ENCODE assay signal across 31 cellular contexts in the genomic region with DNA sequence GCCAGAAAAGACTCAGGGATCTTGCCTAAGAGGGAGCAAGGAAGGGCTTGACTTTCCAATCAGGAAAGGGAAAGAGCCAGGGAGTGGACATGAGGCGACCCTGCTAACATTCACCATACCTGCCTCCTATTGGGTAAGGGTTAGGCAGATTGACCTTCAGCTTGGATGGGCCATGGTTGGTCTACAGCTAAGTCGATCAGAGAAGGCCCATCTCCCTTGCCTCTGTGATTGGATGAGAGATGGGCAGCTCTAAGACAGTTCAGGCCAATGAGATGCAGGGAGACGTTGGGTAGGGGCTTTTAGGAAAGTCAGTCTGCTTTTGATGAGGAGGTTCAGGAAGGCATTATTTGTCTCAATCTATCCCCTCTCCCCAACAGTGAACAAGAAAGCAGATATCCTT.
"Had no signal": no experiment of that assay in that cellular context is flagged by ENCODE, and none has a peak within 500 bp of the region (broad histone marks: within the 10 kb centered on the region; RNA-seq: fewer than 3 reads in every experiment).

No MANE protein-coding gene starts in this region.

- H3K36me3 Mint-ChIP-seq: activated naive CD8-positive, alpha-beta T cell had no signal

- H3K4me3 ChIP-seq: esophagus muscularis mucosa, gastrocnemius medialis had no signal

- H3K4me3 Mint-ChIP-seq: activated B cell treated with CpG ODN at 0.5 μM for 24 hours; activated CD8-positive, alpha-beta T cell treated with anti-CD3 and anti-CD28 coated beads for 36 hours; activated naive CD8-positive, alpha-beta T cell; activated T-cell treated with anti-CD3 and anti-CD28 coated beads, Interleukin-2, amount 50 U/mL, for 4 hours; activated T-helper 17 cell treated with anti-CD3 and anti-CD28 coated beads, Interleukin-2, amount 50 U/mL, for 72 hours; effector memory CD8-positive, alpha-beta T cell; T-helper 17 cell; T-helper 2 cell treated with Interferon-gamma antibody and Interleukin-4, amounts not matched to agents 5 μg/mL and 100 μg/mL, for 36 hours had no signal

- H3K27me3 ChIP-seq: brain microvascular endothelial cell, esophagus muscularis mucosa, foreskin keratinocyte, gastrocnemius medialis had no signal

- H3K27ac Mint-ChIP-seq: activated B cell treated with CpG ODN at 0.5 μM for 24 hours; activated CD8-positive, alpha-beta T cell treated with anti-CD3 and anti-CD28 coated beads for 36 hours; activated naive CD8-positive, alpha-beta T cell; activated T-helper 17 cell treated with anti-CD3 and anti-CD28 coated beads, Interleukin-2, amount 50 U/mL, for 72 hours; effector memory CD8-positive, alpha-beta T cell; T-helper 17 cell; T-helper 2 cell treated with Interferon-gamma antibody and Interleukin-4, amounts not matched to agents 5 μg/mL and 100 μg/mL, for 36 hours had no signal

- H3K9me3 ChIP-seq: gastrocnemius medialis had no signal

- ATAC-seq: activated CD4-positive, CD25-positive, alpha-beta regulatory T cell treated with anti-CD3 and anti-CD28 coated beads, Interleukin-2, amount 50 U/mL, for 24 hours; activated CD8-positive, alpha-beta T cell treated with anti-CD3 and anti-CD28 coated beads for 36 hours; activated T-cell treated with anti-CD3 and anti-CD28 coated beads, Interleukin-2, amount 50 U/mL, for 4 hours; activated T-helper 17 cell treated with anti-CD3 and anti-CD28 coated beads, Interleukin-2, amount 50 U/mL, for 72 hours; effector memory CD8-positive, alpha-beta T cell; foreskin keratinocyte; gastrocnemius medialis; T-helper 17 cell had no signal

- H3K4me1 Mint-ChIP-seq: activated B cell treated with CpG ODN at 0.5 μM for 24 hours; activated T-helper 17 cell treated with anti-CD3 and anti-CD28 coated beads, Interleukin-2, amount 50 U/mL, for 72 hours; T-helper 17 cell had no signal

- H3K4me1 ChIP-seq: foreskin keratinocyte had no signal

- H3K36me3 ChIP-seq: brain microvascular endothelial cell, esophagus muscularis mucosa, gastrocnemius medialis, WERI-Rb-1 had no signal

- DNase-seq: activated B cell treated with CpG ODN at 0.5 μM for 24 hours; activated CD4-positive, alpha-beta T cell treated with anti-CD3 and anti-CD28 coated beads for 48 hours; activated CD4-positive, alpha-beta T cell treated with anti-CD3 and anti-CD28 coated beads, Interleukin-2, amount 50 U/mL, for 1 hour; activated CD4-positive, alpha-beta T cell treated with anti-CD3 and anti-CD28 coated beads, Interleukin-2, amount 50 U/mL, for 48 hours; activated CD8-positive, alpha-beta memory T cell treated with anti-CD3 and anti-CD28 coated beads for 24 hours; activated CD8-positive, alpha-beta T cell treated with anti-CD3 and anti-CD28 coated beads for 36 hours; activated effector memory CD4-positive, alpha-beta T cell treated with Interleukin-2 at 50 U/mL for 16 hours; activated gamma-delta T cell treated with Interleukin-2 at 50 U/mL for 16 hours; activated naive CD4-positive, alpha-beta T cell treated with anti-CD3 and anti-CD28 coated beads, Interleukin-2, amount 50 U/mL, for 16 hours; activated naive CD4-positive, alpha-beta T cell treated with Interleukin-2 at 50 U/mL for 16 hours; activated T-cell treated with anti-CD3 and anti-CD28 coated beads, Interleukin-2, amount 50 U/mL, for 4 hours; amniotic stem cell; anterior cingulate cortex; brain microvascular endothelial cell; caudate nucleus; cortex of kidney; dermis blood vessel endothelial cell; effector CD4-positive, alpha-beta T cell; effector memory CD8-positive, alpha-beta T cell; erythroblast; foreskin keratinocyte; gastrocnemius medialis; T-helper 1 cell; T-helper 17 cell; T1000; WERI-Rb-1 had no signal

- H3K27me3 Mint-ChIP-seq: activated B cell treated with CpG ODN at 0.5 μM for 24 hours; activated CD8-positive, alpha-beta T cell treated with anti-CD3 and anti-CD28 coated beads for 36 hours had no signal

- H3K9me3 Mint-ChIP-seq: activated CD8-positive, alpha-beta T cell treated with anti-CD3 and anti-CD28 coated beads for 36 hours had no signal

- H3K27ac ChIP-seq: brain microvascular endothelial cell, esophagus muscularis mucosa, foreskin keratinocyte, gastrocnemius medialis, WERI-Rb-1 had no signal
